In the genomic region with DNA sequence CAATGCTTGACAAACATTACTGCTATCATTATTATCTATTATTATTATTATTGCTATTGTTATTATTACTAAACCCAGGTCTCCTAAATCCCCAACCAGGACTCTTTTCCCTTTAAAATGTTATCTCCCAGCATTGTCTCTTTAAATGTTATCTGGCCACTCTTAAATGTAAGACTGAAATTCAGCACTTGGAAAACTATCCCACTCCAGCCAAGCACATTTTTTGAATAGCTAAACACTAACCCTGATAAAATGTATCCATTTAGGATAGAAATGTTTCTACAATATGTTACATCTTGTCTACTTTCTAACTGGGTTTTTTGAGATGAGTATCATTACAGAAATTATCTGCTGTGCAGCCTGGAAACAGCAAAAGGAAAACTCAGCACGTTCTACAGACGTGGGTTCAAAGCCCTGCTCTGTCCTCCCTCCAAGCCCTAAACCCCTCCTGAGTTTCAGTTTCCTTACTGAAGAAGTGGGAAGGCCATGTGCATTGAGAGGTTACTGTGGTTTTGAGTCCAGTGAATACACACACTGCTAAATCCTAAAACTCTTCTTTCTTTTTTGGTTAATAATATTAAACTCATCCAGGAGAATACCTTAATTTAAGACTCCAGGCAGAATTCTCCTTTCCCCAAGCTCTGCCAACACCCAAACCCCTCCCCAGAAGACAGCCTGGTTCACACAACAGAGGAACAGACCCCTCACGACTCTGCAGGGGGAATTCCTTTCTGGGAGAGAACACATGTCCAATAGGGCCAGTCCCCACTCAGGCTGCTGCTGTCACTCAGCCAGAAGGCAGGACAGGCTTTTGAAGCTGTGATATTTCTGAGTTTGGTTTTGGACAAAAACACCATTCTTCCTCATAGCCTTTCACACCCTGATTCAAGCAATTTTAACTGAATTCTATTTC, we compare ENCODE assay signal across 14 cellular contexts. TPM values are rescaled to one million over a fixed set of nuclear protein-coding genes. Genes with fewer than 3 reads are reported as not detected.
DNase-seq lines count a peak whose midpoint lies in the region; ATAC-seq, FAIRE-seq and TF ChIP-seq lines count a peak whose summit lies in the region.
"Had no signal": no experiment of that assay in that cellular context is flagged by ENCODE, and none has a peak within 500 bp of the region (broad histone marks: within the 10 kb centered on the region; RNA-seq: fewer than 3 reads in every experiment).

No MANE protein-coding gene starts in this region.

- no peaks in the 10 kb centered on the region for H3K9me3 Mint-ChIP-seq in dendritic cell treated with granulocyte-macrophage colony-stimulating factor and Interleukin-4, amounts not matched to agents 40 ng/mL and 50 ng/mL, for 4 days
- no peaks in the 10 kb centered on the region for H3K9me3 Mint-ChIP-seq in neural crest cell
- H3K9me3 Mint-ChIP-seq: activated CD4-positive, alpha-beta memory T cell treated with anti-CD3 and anti-CD28 coated beads, Interleukin-2, amount 10 ng/mL, durations not matched to agents 7 days and 5 days; T-cell had no signal

- TF ChIP-seq CTCF in GM10266 (IDR thresholded peaks at IDR 0.05; ENCODE audit: control insufficient read depth, insufficient read depth, low read depth, missing control alignments) (no peak), neural crest cell (conservative IDR thresholded peaks at IDR 0.05) (no peak), D721Med (IDR thresholded peaks at IDR 0.05; ENCODE audit: insufficient read depth, missing control alignments) (no peak)

- no peaks in the 10 kb centered on the region for H3K36me3 Mint-ChIP-seq in dendritic cell treated with granulocyte-macrophage colony-stimulating factor and Interleukin-4, amounts not matched to agents 40 ng/mL and 50 ng/mL, for 4 days (ENCODE audit: low read depth)
- no peaks in the 10 kb centered on the region for H3K36me3 Mint-ChIP-seq in neural crest cell (ENCODE audit: low read depth)
- H3K36me3 Mint-ChIP-seq: activated naive CD8-positive, alpha-beta T cell; T-cell had no signal

- intact Hi-C loops in dendritic cell treated with granulocyte-macrophage colony-stimulating factor and Interleukin-4, amounts not matched to agents 40 ng/mL and 50 ng/mL, for 4 days (cut with micrococcal nuclease) = no loop called here

- peak overlapping the region; percentile 31 for H3K27ac Mint-ChIP-seq in dendritic cell treated with granulocyte-macrophage colony-stimulating factor and Interleukin-4, amounts not matched to agents 40 ng/mL and 50 ng/mL, for 4 days
- H3K27ac Mint-ChIP-seq in neural crest cell (ENCODE audit: unreplicated experiment) = peak overlapping the region; percentile 61
- H3K27ac Mint-ChIP-seq: activated CD4-positive, alpha-beta memory T cell treated with anti-CD3 and anti-CD28 coated beads, Interleukin-2, amount 10 ng/mL, durations not matched to agents 7 days and 5 days; activated naive CD8-positive, alpha-beta T cell; T-cell had no signal

- H3K4me3 Mint-ChIP-seq in dendritic cell treated with granulocyte-macrophage colony-stimulating factor and Interleukin-4, amounts not matched to agents 40 ng/mL and 50 ng/mL, for 4 days = no peak overlapping the region
- H3K4me3 Mint-ChIP-seq in neural crest cell = no peak overlapping the region
- H3K4me3 Mint-ChIP-seq: activated CD4-positive, alpha-beta memory T cell treated with anti-CD3 and anti-CD28 coated beads, Interleukin-2, amount 10 ng/mL, durations not matched to agents 7 days and 5 days; activated naive CD8-positive, alpha-beta T cell; T-cell had no signal

- ATAC-seq in GM21447 (IDR thresholded peaks at IDR 0.05; ENCODE audit: unreplicated experiment) = no peak
- no peak for ATAC-seq in HG02852 (IDR thresholded peaks at IDR 0.05; ENCODE audit: unreplicated experiment)
- ATAC-seq: T-cell had no signal

- DNase-seq in GM10266 (ENCODE audit: extremely low spot score) (peak; percentile 32), MV-4-11 (lab: John Stamatoyannopoulos, UW) (peak; percentile 50), neural crest cell (ENCODE audit: low read depth, low spot score) (peak; percentile 8), D721Med (ENCODE audit: insufficient read length, low spot score) (no peak), COR-L47 (lab: John Stamatoyannopoulos, UW) (no peak)
- DNase-seq: activated CD4-positive, alpha-beta memory T cell treated with anti-CD3 and anti-CD28 coated beads, Interleukin-2, amount 10 ng/mL, durations not matched to agents 7 days and 5 days; NCI-H1105; NCI-H774; T-cell had no signal

- peaks cover 6% of the 10 kb centered on the region for H3K4me1 Mint-ChIP-seq in dendritic cell treated with granulocyte-macrophage colony-stimulating factor and Interleukin-4, amounts not matched to agents 40 ng/mL and 50 ng/mL, for 4 days (ENCODE audit: low read depth)
- H3K4me1 Mint-ChIP-seq in neural crest cell = peaks cover 32% of the 10 kb centered on the region

- H3K27me3 Mint-ChIP-seq in dendritic cell treated with granulocyte-macrophage colony-stimulating factor and Interleukin-4, amounts not matched to agents 40 ng/mL and 50 ng/mL, for 4 days = no peaks in the 10 kb centered on the region
- H3K27me3 Mint-ChIP-seq in neural crest cell (ENCODE audit: low read depth) = no peaks in the 10 kb centered on the region
- H3K27me3 Mint-ChIP-seq: activated CD4-positive, alpha-beta memory T cell treated with anti-CD3 and anti-CD28 coated beads, Interleukin-2, amount 10 ng/mL, durations not matched to agents 7 days and 5 days; activated naive CD8-positive, alpha-beta T cell; T-cell had no signal

- FAIRE-seq in D721Med (lab: Jason Lieb, UNC) = no peak
- FAIRE-seq: endometrium had no signal

RNA-seq across cellular contexts. Expression of gene HIVEP3, which starts 41.9 kb away (rescaled TPM):
- 1.2 and 1.5 TPM in 2 replicates for total RNA-seq in neural crest cell

Comparison
In these comparisons a context has a peak if more than half of its experiments do, and no peak if none do; other contexts are left out.
1. DNase-seq: peak in GM10266 (single experiment), MV-4-11 (single experiment) and neural crest cell (single experiment); none in D721Med (single experiment) and COR-L47 (single experiment).